Comparison of ENCODE assay signal across 10 cellular contexts in the genomic region with DNA sequence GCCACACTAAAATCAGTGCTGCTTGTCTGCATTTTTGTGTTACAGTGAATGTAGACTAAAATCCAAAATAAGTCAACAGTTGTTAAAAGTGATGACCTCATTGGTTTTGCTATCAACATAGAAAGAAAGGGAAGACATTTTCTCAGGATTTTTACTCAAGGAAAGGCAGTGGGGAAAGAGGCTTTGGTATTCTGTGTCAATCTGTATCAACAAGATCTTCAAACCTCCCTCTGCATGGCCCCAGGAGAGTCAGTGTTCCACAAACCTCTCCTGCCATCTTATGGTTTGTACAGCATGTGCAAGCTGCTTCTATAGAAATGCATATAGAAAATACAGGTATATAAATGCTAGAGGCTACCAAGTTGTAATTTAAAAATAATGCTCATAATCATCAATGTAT. TPM values are rescaled to one million over a fixed set of nuclear protein-coding genes. Genes with fewer than 3 reads are reported as not detected.
A peak's percentile ranks its signal among the peaks of the same experiment; 100 is the strongest.
DNase-seq lines count a peak whose midpoint lies in the region; ATAC-seq and TF ChIP-seq lines count a peak whose summit lies in the region.
"Had no signal": no experiment of that assay in that cellular context is flagged by ENCODE, and none has a peak within 500 bp of the region (broad histone marks: within the 10 kb centered on the region; RNA-seq: fewer than 3 reads in every experiment).

No MANE protein-coding gene starts in this region.

- peaks cover 7% of the 10 kb centered on the region for H3K9me3 Mint-ChIP-seq in progenitor cell of endocrine pancreas (ENCODE audit: low read depth)

- no peak overlapping the region for H3K27ac Mint-ChIP-seq in progenitor cell of endocrine pancreas

- H3K27me3 Mint-ChIP-seq in progenitor cell of endocrine pancreas = no peaks in the 10 kb centered on the region

- peak; percentile 64 for ATAC-seq in HG03571 (IDR thresholded peaks at IDR 0.05; ENCODE audit: unreplicated experiment)
- ATAC-seq: psoas muscle had no signal

- DNase-seq in DMS53 (lab: John Stamatoyannopoulos, UW) = peak; percentile 55
- no peak for DNase-seq in DMS53 treated with DMSO at 0.1 percent for 48 hours (lab: John Stamatoyannopoulos, UW; ENCODE audit: unreplicated experiment)
- peak; percentile 5 for DNase-seq in brain pericyte (ENCODE audit: low read depth, low spot score)
- no peak for DNase-seq in progenitor cell of endocrine pancreas (ENCODE audit: low spot score, unreplicated experiment)
- no peak for DNase-seq in HK-2 (ENCODE audit: unreplicated experiment)
- no peak for DNase-seq in D341Med (ENCODE audit: low spot score)
- DNase-seq in stimulated activated CD4-positive, alpha-beta T cell treated with anti-CD3 and anti-CD28 coated beads, Interleukin-1b, Interleukin-23, amount 100 ng/mL, for 48 hours = no peak
- DNase-seq: psoas muscle, T-helper 9 cell had no signal

- no peaks in the 10 kb centered on the region for H3K36me3 Mint-ChIP-seq in progenitor cell of endocrine pancreas (ENCODE audit: insufficient read depth)

- H3K4me1 Mint-ChIP-seq in progenitor cell of endocrine pancreas (ENCODE audit: low read depth) = no peaks in the 10 kb centered on the region

- no peak overlapping the region for H3K4me3 Mint-ChIP-seq in progenitor cell of endocrine pancreas (ENCODE audit: low read depth)

- TF ChIP-seq CTCF in progenitor cell of endocrine pancreas (IDR thresholded peaks at IDR 0.05; ENCODE audit: unreplicated experiment) = peak; percentile 39

RNA-seq across cellular contexts. Expression of a gene that starts 13.8 kb away (rescaled TPM):
- total RNA-seq in progenitor cell of endocrine pancreas = not detected in 2 replicates
- total RNA-seq: psoas muscle had no signal

RNA-seq across cellular contexts. Expression of a gene that starts 18.5 kb away (rescaled TPM):
- total RNA-seq in progenitor cell of endocrine pancreas = not detected in 2 replicates
- total RNA-seq: psoas muscle had no signal

RNA-seq across cellular contexts. Expression of a gene that starts 26.5 kb away (rescaled TPM):
- 0.34 and 0.44 TPM in 2 replicates for total RNA-seq in progenitor cell of endocrine pancreas
- total RNA-seq: psoas muscle had no signal

RNA-seq across cellular contexts. Expression of a gene that starts 45.7 kb away (rescaled TPM):
- total RNA-seq in progenitor cell of endocrine pancreas = not detected in 2 replicates
- total RNA-seq: psoas muscle had no signal

RNA-seq across cellular contexts. Expression of a gene that starts 52.1 kb away (rescaled TPM):
- total RNA-seq in progenitor cell of endocrine pancreas = not detected in 2 replicates
- total RNA-seq: psoas muscle had no signal

Comparison
In these comparisons a context has a peak if more than half of its experiments do, and no peak if none do; other contexts are left out.
1. DNase-seq: peak in DMS53 (single experiment) and brain pericyte (single experiment); none in DMS53 treated with DMSO at 0.1 percent for 48 hours (single experiment), progenitor cell of endocrine pancreas (single experiment), HK-2 (single experiment), D341Med (single experiment) and stimulated activated CD4-positive, alpha-beta T cell treated with anti-CD3 and anti-CD28 coated beads, Interleukin-1b, Interleukin-23, amount 100 ng/mL, for 48 hours (single experiment).